Comparison of ENCODE assay signal across 10 cellular contexts in the genomic region with DNA sequence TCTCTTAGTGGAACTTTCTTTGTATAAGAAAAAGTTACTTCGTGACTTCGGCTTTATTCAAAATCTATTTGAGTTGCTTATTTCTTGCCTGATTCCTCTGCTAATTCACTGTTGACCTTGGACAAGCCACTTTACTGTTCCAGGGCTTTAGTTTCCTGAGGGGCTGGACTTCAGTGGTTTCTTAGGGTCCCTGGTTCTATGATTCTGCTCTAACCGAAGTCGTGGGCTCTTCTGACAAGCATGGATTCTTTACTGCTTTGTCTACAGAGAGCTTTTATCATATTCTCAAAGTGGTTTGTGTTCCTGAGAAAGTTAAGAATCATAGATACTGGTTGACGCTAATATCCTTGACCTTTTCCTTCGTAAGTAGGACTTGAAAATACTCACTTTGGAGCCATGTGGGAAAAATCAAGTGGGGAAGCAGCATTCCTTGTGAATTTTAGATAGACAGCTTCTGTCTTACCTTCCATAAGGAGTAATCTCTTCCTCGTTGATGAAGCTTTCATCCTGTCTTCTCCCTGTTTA. TPM values are rescaled to one million over a fixed set of nuclear protein-coding genes. Genes with fewer than 3 reads are reported as not detected.
A peak's percentile ranks its signal among the peaks of the same experiment; 100 is the strongest.
DNase-seq lines count a peak whose midpoint lies in the region; ATAC-seq lines count a peak whose summit lies in the region.
"Had no signal": no experiment of that assay in that cellular context is flagged by ENCODE, and none has a peak within 500 bp of the region (broad histone marks: within the 10 kb centered on the region; RNA-seq: fewer than 3 reads in every experiment).

No MANE protein-coding gene starts in this region.

- H3K27me3 Mint-ChIP-seq in T-helper 1 cell treated with Interleukin-12 subunit alpha and Interleukin-12 subunit beta and Interleukin-4 antibody, amounts not matched to agents 30 μg/mL and 1 μg/mL, for 36 hours (ENCODE audit: low read depth) = no peaks in the 10 kb centered on the region
- H3K27me3 Mint-ChIP-seq in activated CD4-positive, alpha-beta memory T cell treated with anti-CD3 and anti-CD28 coated beads for 36 hours = no peaks in the 10 kb centered on the region

- no peaks in the 10 kb centered on the region for H3K9me3 Mint-ChIP-seq in T-helper 1 cell treated with Interleukin-12 subunit alpha and Interleukin-12 subunit beta and Interleukin-4 antibody, amounts not matched to agents 30 μg/mL and 1 μg/mL, for 36 hours
- no peaks in the 10 kb centered on the region for H3K9me3 Mint-ChIP-seq in activated CD4-positive, alpha-beta memory T cell treated with anti-CD3 and anti-CD28 coated beads for 36 hours

- H3K4me3 ChIP-seq in iPS-11a (ENCODE audit: low read depth, low read length) (peak overlapping the region; percentile 78), stomach smooth muscle (ENCODE audit: low read length in 2 of 2) (peak overlapping the region; percentile 78 to 81)

- no peaks in the 10 kb centered on the region for H3K9me3 ChIP-seq in stomach smooth muscle (ENCODE audit: control insufficient read depth in 2 of 2, low read length in 2 of 2)

- H3K4me1 Mint-ChIP-seq in T-helper 1 cell treated with Interleukin-12 subunit alpha and Interleukin-12 subunit beta and Interleukin-4 antibody, amounts not matched to agents 30 μg/mL and 1 μg/mL, for 36 hours (ENCODE audit: low read depth) = peaks cover 29% of the 10 kb centered on the region
- H3K4me1 Mint-ChIP-seq in activated CD4-positive, alpha-beta memory T cell treated with anti-CD3 and anti-CD28 coated beads for 36 hours (ENCODE audit: low read depth) = peaks cover 33% of the 10 kb centered on the region

- peak overlapping the region; percentile 34 to 48 for H3K9ac ChIP-seq in stomach smooth muscle (ENCODE audit: low read length in 2 of 2)

- no peaks in the 10 kb centered on the region for H3K36me3 Mint-ChIP-seq in T-helper 1 cell treated with Interleukin-12 subunit alpha and Interleukin-12 subunit beta and Interleukin-4 antibody, amounts not matched to agents 30 μg/mL and 1 μg/mL, for 36 hours (ENCODE audit: low read depth)
- no peaks in the 10 kb centered on the region for H3K36me3 Mint-ChIP-seq in activated CD4-positive, alpha-beta memory T cell treated with anti-CD3 and anti-CD28 coated beads for 36 hours

- no peak overlapping the region for H3K27ac ChIP-seq in stomach smooth muscle (ENCODE audit: low read length)

- H3K36me3 ChIP-seq in stomach smooth muscle (ENCODE audit: control insufficient read depth in 2 of 2, insufficient read depth in 2 of 2, low read length in 2 of 2) = no peaks in the 10 kb centered on the region

- no peaks in the 10 kb centered on the region for H3K27me3 ChIP-seq in stomach smooth muscle (ENCODE audit: control insufficient read depth in 1 of 2, insufficient read depth in 2 of 2, low read length in 2 of 2)

- H3K27ac Mint-ChIP-seq in T-helper 1 cell treated with Interleukin-12 subunit alpha and Interleukin-12 subunit beta and Interleukin-4 antibody, amounts not matched to agents 30 μg/mL and 1 μg/mL, for 36 hours = no peak overlapping the region
- H3K27ac Mint-ChIP-seq in activated CD4-positive, alpha-beta memory T cell treated with anti-CD3 and anti-CD28 coated beads for 36 hours = no peak overlapping the region

- intact Hi-C loops in activated CD4-positive, alpha-beta memory T cell treated with anti-CD3 and anti-CD28 coated beads for 36 hours (cut with micrococcal nuclease) = loop anchor here (10.0 kb wide), 3 partner anchors 120 to 890 kb away; a partner anchor contains a TSS

- CTCF ChIA-PET in activated CD4-positive, alpha-beta memory T cell treated with anti-CD3 and anti-CD28 coated beads for 36 hours (lab: Charles Lee) = interaction anchor here (0.6 to 3.3 kb wide), 4 partner anchors 14 to 342 kb away, joined by 3 to 18 read pairs (median 5); no protein-coding TSS in a partner anchor

- no peak for DNase-seq in T-helper 1 cell
- DNase-seq in activated CD4-positive, alpha-beta memory T cell treated with anti-CD3 and anti-CD28 coated beads for 36 hours = no peak
- no peak for DNase-seq in NCI-H2171 treated with DMSO at 0.1 percent for 48 hours (lab: John Stamatoyannopoulos, UW)
- DNase-seq in COLO829 (ENCODE audit: low spot score) = no peak

- POLR2A ChIA-PET in activated CD4-positive, alpha-beta memory T cell treated with anti-CD3 and anti-CD28 coated beads for 36 hours (lab: Charles Lee) = interaction anchor here (2.3 kb wide), 1 partner anchor 21 kb away, joined by 6 read pairs; a partner anchor contains a TSS

- no peak for ATAC-seq in HG03095 (IDR thresholded peaks at IDR 0.05; ENCODE audit: unreplicated experiment)
- ATAC-seq: left lobe of liver had no signal

- H3K4me3 Mint-ChIP-seq in T-helper 1 cell treated with Interleukin-12 subunit alpha and Interleukin-12 subunit beta and Interleukin-4 antibody, amounts not matched to agents 30 μg/mL and 1 μg/mL, for 36 hours = peak overlapping the region; percentile 90
- H3K4me3 Mint-ChIP-seq in activated CD4-positive, alpha-beta memory T cell treated with anti-CD3 and anti-CD28 coated beads for 36 hours = peak overlapping the region; percentile 89

- peaks cover 13% of the 10 kb centered on the region for H3K4me1 ChIP-seq in stomach smooth muscle (ENCODE audit: control insufficient read depth, insufficient read depth, low read length)

RNA-seq across cellular contexts. Expression of a gene that starts 21.1 kb away (rescaled TPM):
- total RNA-seq in activated CD4-positive, alpha-beta memory T cell treated with anti-CD3 and anti-CD28 coated beads for 36 hours = 10 to 100 TPM; 77.3 to 80.5 TPM

RNA-seq across cellular contexts. Expression of a gene that starts 50.3 kb away (rescaled TPM):
- total RNA-seq in activated CD4-positive, alpha-beta memory T cell treated with anti-CD3 and anti-CD28 coated beads for 36 hours = under 1 TPM; 0.07 to 0.12 TPM
- total RNA-seq: T-helper 2 cell treated with Interferon-gamma antibody and Interleukin-4, amounts not matched to agents 100 ng/mL and 5 ng/mL, for 36 hours had no signal
